ENCODE assay signal across 1 cellular context in genomic region chr9:89814340-89815040, GRCh38.
TF ChIP-seq lines count a peak whose summit lies in the region.

No MANE protein-coding gene starts in this region.

TF ChIP-seq in HEK293, 187 proteins besides CTCF, POLR2A, EP300 and RAD21 (continued from another document):
- TF ChIP-seq PATZ1 (tag by site-specific recombination; IDR thresholded peaks at IDR 0.05), result no peak
- peak; percentile 61 for TF ChIP-seq ZBTB17 (tag by site-specific recombination; IDR thresholded peaks at IDR 0.05)
- no peak for TF ChIP-seq GLI2 (tag by site-specific recombination; IDR thresholded peaks at IDR 0.05; ENCODE audit: borderline replicate concordance, low read depth)
- TF ChIP-seq ZNF16 (tag by site-specific recombination; IDR thresholded peaks at IDR 0.05; ENCODE audit: low read depth), result no peak
- no peak for TF ChIP-seq ELK4 (IDR thresholded peaks at IDR 0.05; ENCODE audit: borderline replicate concordance, low read depth, low read length)
- TF ChIP-seq ZNF184 (tag by site-specific recombination; IDR thresholded peaks at IDR 0.05), result no peak
- TF ChIP-seq ZNF175 (tag by site-specific recombination; IDR thresholded peaks at IDR 0.05), result no peak
- no peak for TF ChIP-seq HOXA7 (CRISPR knock-in tag; IDR thresholded peaks at IDR 0.05; ENCODE audit: borderline replicate concordance)
